ENCODE assay signal across 23 cellular contexts in genomic region chr6:15550724-15551123, GRCh38.
DNase-seq lines count a peak whose midpoint lies in the region; ATAC-seq and TF ChIP-seq lines count a peak whose summit lies in the region.
"Had no signal": no experiment of that assay in that cellular context is flagged by ENCODE, and none has a peak within 500 bp of the region (broad histone marks: within the 10 kb centered on the region; RNA-seq: fewer than 3 reads in every experiment).

No MANE protein-coding gene starts in this region.

- H3K4me3 ChIP-seq in left ventricle myocardium inferior (no peak overlapping the region), right atrium auricular region (no peak overlapping the region), OCI-LY1 (ENCODE audit: low read depth, low read length, poor library complexity, severe bottlenecking) (no peak overlapping the region), transverse colon (no peak overlapping the region)
- H3K4me3 ChIP-seq: MG63 had no signal

- no peaks in the 10 kb centered on the region for H3F3A ChIP-seq in OCI-LY1 (ENCODE audit: insufficient read depth, low read length)

- no peaks in the 10 kb centered on the region for H3K9me3 ChIP-seq in left ventricle myocardium inferior (replicated peaks)
- H3K9me3 ChIP-seq in right atrium auricular region, result no peaks in the 10 kb centered on the region
- H3K9me3 ChIP-seq in OCI-LY1 (ENCODE audit: low read length), result no peaks in the 10 kb centered on the region
- no peaks in the 10 kb centered on the region for H3K9me3 ChIP-seq in transverse colon
- H3K9me3 ChIP-seq: MG63 had no signal

- H3K27ac Mint-ChIP-seq in endothelial cell (ENCODE audit: unreplicated experiment), result peak overlapping the region; percentile 96
- peak overlapping the region; percentile 77 for H3K27ac Mint-ChIP-seq in stimulated activated memory B cell treated with anti-CD40 and anti-IgM and Interleukin-4, amounts not matched to agents 10 μg/mL and 1 μg/mL and 100 μg/mL, for 72 hours
- H3K27ac Mint-ChIP-seq: CD8-positive, alpha-beta T cell; HFFc6 had no signal

- peaks cover 66% of the 10 kb centered on the region for H3K4me1 Mint-ChIP-seq in endothelial cell (ENCODE audit: unreplicated experiment)
- peaks cover 58% of the 10 kb centered on the region for H3K4me1 Mint-ChIP-seq in stimulated activated memory B cell treated with anti-CD40 and anti-IgM and Interleukin-4, amounts not matched to agents 10 μg/mL and 1 μg/mL and 100 μg/mL, for 72 hours

- H3K36me3 Mint-ChIP-seq in endothelial cell (ENCODE audit: low read depth, unreplicated experiment), result no peaks in the 10 kb centered on the region
- peaks cover 6% of the 10 kb centered on the region for H3K36me3 Mint-ChIP-seq in stimulated activated memory B cell treated with anti-CD40 and anti-IgM and Interleukin-4, amounts not matched to agents 10 μg/mL and 1 μg/mL and 100 μg/mL, for 72 hours

- TF ChIP-seq EP300 in transverse colon (IDR thresholded peaks at IDR 0.05; ENCODE audit: low read depth), result no peak

- H3K4me2 ChIP-seq in OCI-LY1 (ENCODE audit: low read length), result peak overlapping the region; percentile 42; the same call in 1 of the 2 replicates

- 50 to 89% methylated on average over 2 of the region's 2 CpGs for WGBS in transverse colon (ENCODE audit: low coverage in 1 of 2), 2 donors

- no peak overlapping the region for H3K9ac ChIP-seq in OCI-LY1 (ENCODE audit: low read length)

- intact Hi-C loops in left ventricle myocardium inferior (cut with micrococcal nuclease) (no loop called here), transverse colon (cut with DNase I; ENCODE audit: low total_unique reads) (no loop called here)

- peaks cover 50% of the 10 kb centered on the region for H3K4me1 ChIP-seq in left ventricle myocardium inferior
- peaks cover 0 to 27% of the 10 kb centered on the region in 2 donors for H3K4me1 ChIP-seq in right atrium auricular region
- H3K4me1 ChIP-seq in OCI-LY1 (ENCODE audit: insufficient read depth, low read length, severe bottlenecking), result peaks cover 32% of the 10 kb centered on the region
- peaks cover 0 to 4% (median 2%) of the 10 kb centered on the region in 4 donors for H3K4me1 ChIP-seq in transverse colon

- in situ Hi-C loops in transverse colon (cut with MboI; ENCODE audit: low pct_ligation_motif_present in 1 of 4, low pct_unique_long_range_greater_than_20kb in 1 of 4, low sequenced_read_pairs in 3 of 4), result no loop called here

- peaks cover 6% of the 10 kb centered on the region for H3K27me3 Mint-ChIP-seq in endothelial cell (ENCODE audit: unreplicated experiment)
- H3K27me3 Mint-ChIP-seq in stimulated activated memory B cell treated with anti-CD40 and anti-IgM and Interleukin-4, amounts not matched to agents 10 μg/mL and 1 μg/mL and 100 μg/mL, for 72 hours, result no peaks in the 10 kb centered on the region

- no peaks in the 10 kb centered on the region for H3K36me3 ChIP-seq in left ventricle myocardium inferior
- no peaks in the 10 kb centered on the region for H3K36me3 ChIP-seq in right atrium auricular region
- no peaks in the 10 kb centered on the region for H3K36me3 ChIP-seq in OCI-LY1 (ENCODE audit: insufficient read depth, low read length)
- H3K36me3 ChIP-seq in transverse colon, result no peaks in the 10 kb centered on the region
- H3K36me3 ChIP-seq: MG63 had no signal

- DNase-seq in left ventricle myocardium inferior (no peak), right atrium auricular region (ENCODE audit: low spot score) (no peak), endothelial cell (ENCODE audit: low spot score) (no peak), DMS 273 (lab: John Stamatoyannopoulos, UW; ENCODE audit: unreplicated experiment) (no peak), transverse colon (no peak)
- DNase-seq in stimulated activated CD4-positive, alpha-beta T cell treated with anti-CD3 and anti-CD28 coated beads, Interleukin-1b, Interleukin-23, amount 100 ng/mL, for 48 hours, result no peak
- DNase-seq: 8988T; CD8-positive, alpha-beta T cell; DMS79; H7; HFFc6; Karpas-422; MG63; NCI-H1048; NCI-H1436 treated with DMSO at 0.1 percent for 48 hours; NCI-H2081; NCI-H2171 treated with DMSO at 0.1 percent for 48 hours; NCI-H446; NCI-H526 treated with DMSO at 0.1 percent for 48 hours; OCI-M1; Right ventricle myocardium superior had no signal

- TF ChIP-seq POLR2A in transverse colon (IDR thresholded peaks at IDR 0.05), result no peak

- no peak for ATAC-seq in stimulated activated memory B cell treated with anti-CD40 and anti-IgM and Interleukin-4, amounts not matched to agents 10 μg/mL and 1 μg/mL and 100 μg/mL, for 72 hours
- ATAC-seq: CD8-positive, alpha-beta T cell had no signal

- H3K79me2 ChIP-seq in OCI-LY1 (ENCODE audit: insufficient read depth, low read length), result no peaks in the 10 kb centered on the region

- no peaks in the 10 kb centered on the region for H3K9me2 ChIP-seq in OCI-LY1 (ENCODE audit: low read depth, low read length)

- no peak for TF ChIP-seq CTCF in left ventricle myocardium inferior (IDR thresholded peaks at IDR 0.05; ENCODE audit: borderline replicate concordance)
- TF ChIP-seq CTCF in right atrium auricular region (IDR thresholded peaks at IDR 0.05), result no peak
- TF ChIP-seq CTCF in OCI-LY1 (IDR thresholded peaks at IDR 0.05; ENCODE audit: low read length), result no peak
- TF ChIP-seq CTCF in endothelial cell (IDR thresholded peaks at IDR 0.05; ENCODE audit: unreplicated experiment), result no peak
- no peak for TF ChIP-seq CTCF in transverse colon (IDR thresholded peaks at IDR 0.05)

- H2AFZ ChIP-seq in OCI-LY1 (ENCODE audit: low read length), result no peak overlapping the region

- H3K4me3 Mint-ChIP-seq in endothelial cell (ENCODE audit: unreplicated experiment), result no peak overlapping the region
- H3K4me3 Mint-ChIP-seq in stimulated activated memory B cell treated with anti-CD40 and anti-IgM and Interleukin-4, amounts not matched to agents 10 μg/mL and 1 μg/mL and 100 μg/mL, for 72 hours, result no peak overlapping the region
- H3K4me3 Mint-ChIP-seq: CD8-positive, alpha-beta T cell; HFFc6 had no signal

- H4K20me1 ChIP-seq in OCI-LY1 (ENCODE audit: insufficient read depth, low read length), result no peaks in the 10 kb centered on the region

- H3K27ac ChIP-seq in left ventricle myocardium inferior (replicated peaks), result peak overlapping the region; percentile 55
- H3K27ac ChIP-seq in right atrium auricular region, result no peak overlapping the region
- H3K27ac ChIP-seq in OCI-LY1 (ENCODE audit: low read depth, low read length, poor library complexity, severe bottlenecking), result peak overlapping the region; percentile 72
- H3K27ac ChIP-seq in transverse colon, result no peak overlapping the region

- H3K27me3 ChIP-seq in left ventricle myocardium inferior (ENCODE audit: low read depth) (no peaks in the 10 kb centered on the region), right atrium auricular region (no peaks in the 10 kb centered on the region), OCI-LY1 (ENCODE audit: insufficient read depth, low read length) (no peaks in the 10 kb centered on the region), transverse colon (no peaks in the 10 kb centered on the region)
- H3K27me3 ChIP-seq: MG63 had no signal

- H3K9me3 Mint-ChIP-seq in endothelial cell (ENCODE audit: unreplicated experiment), result no peaks in the 10 kb centered on the region
- no peaks in the 10 kb centered on the region for H3K9me3 Mint-ChIP-seq in stimulated activated memory B cell treated with anti-CD40 and anti-IgM and Interleukin-4, amounts not matched to agents 10 μg/mL and 1 μg/mL and 100 μg/mL, for 72 hours
- H3K9me3 Mint-ChIP-seq: CD8-positive, alpha-beta T cell; HFFc6 had no signal

Comparison
In these comparisons a context has a peak if more than half of its experiments do, and no peak if none do; other contexts are left out.
1. H3K27ac ChIP-seq: peak in left ventricle myocardium inferior (single experiment) and OCI-LY1 (single experiment); none in right atrium auricular region (0 of 2) and transverse colon (0 of 4).